In the genomic region with DNA sequence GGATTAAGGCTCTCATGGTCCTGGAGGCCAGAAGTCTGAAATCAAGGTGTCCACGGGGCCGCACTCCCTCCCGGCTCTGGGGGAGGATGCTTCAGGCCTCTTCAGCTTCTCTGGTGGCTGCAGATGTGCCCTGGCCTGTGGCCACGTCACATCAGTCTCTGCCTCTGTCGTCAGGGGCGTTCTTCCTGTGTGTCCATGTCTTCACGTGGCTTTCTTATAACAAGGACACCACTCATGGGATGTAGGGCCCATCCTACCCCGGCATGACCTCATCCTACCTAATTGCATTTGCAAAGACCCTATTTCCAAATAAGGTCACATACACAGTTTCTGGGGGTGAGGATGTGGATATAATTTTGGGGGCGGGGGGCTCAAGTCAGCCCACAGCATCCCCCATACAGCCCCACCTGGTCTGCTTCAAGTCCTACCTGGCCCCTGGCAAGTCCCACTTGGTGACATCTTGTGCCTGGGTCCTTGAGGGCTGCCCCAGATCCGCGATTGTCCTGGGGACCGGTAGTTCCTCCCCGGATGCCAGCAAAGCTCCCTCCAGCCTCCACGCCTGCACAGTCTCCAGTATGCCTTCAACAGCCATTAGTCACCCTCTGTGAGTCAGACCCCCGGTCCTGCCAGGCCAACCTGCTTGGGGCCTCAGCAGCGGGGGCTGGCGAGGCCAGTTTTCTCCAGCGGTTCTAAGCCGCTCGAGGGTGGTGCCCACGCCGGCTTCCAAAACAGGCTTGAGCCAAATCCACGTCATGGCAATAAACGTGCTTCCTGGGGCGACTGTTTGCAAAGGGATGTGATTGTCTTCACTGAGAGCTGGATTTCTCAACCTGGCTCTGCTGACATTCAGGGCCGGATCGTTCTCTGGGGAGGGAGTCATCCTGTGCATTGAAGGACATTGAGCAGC, we compare ENCODE assay signal across 8 cellular contexts. TPM values are rescaled to one million over a fixed set of nuclear protein-coding genes. Genes with fewer than 3 reads are reported as not detected.
A peak's percentile ranks its signal among the peaks of the same experiment; 100 is the strongest.
DNase-seq lines count a peak whose midpoint lies in the region; ATAC-seq and TF ChIP-seq lines count a peak whose summit lies in the region.

No MANE protein-coding gene starts in this region.

- no peak overlapping the region for H4K91ac ChIP-seq in H9 (ENCODE audit: insufficient read length, low read depth, low read length)
- H4K91ac ChIP-seq in neuronal stem cell (ENCODE audit: low read depth, low read length, poor library complexity): no peak overlapping the region

- H2BK120ac ChIP-seq in H9 (ENCODE audit: low read depth, low read length, poor library complexity, severe bottlenecking): no peak overlapping the region
- no peak overlapping the region for H2BK120ac ChIP-seq in neuronal stem cell (ENCODE audit: low read depth, low read length)

- H3K56ac ChIP-seq in H9 (ENCODE audit: insufficient read length, low read depth, low read length): no peak overlapping the region

- H3K23ac ChIP-seq in H9 (ENCODE audit: insufficient read length, low read depth, low read length): no peak overlapping the region
- H3K23ac ChIP-seq in neuronal stem cell (ENCODE audit: low read depth, low read length, poor library complexity): peak overlapping the region; percentile 73

- H2BK5ac ChIP-seq in H9 (ENCODE audit: insufficient read length, low read length): no peak overlapping the region
- H2BK5ac ChIP-seq in neuronal stem cell (ENCODE audit: low read length): no peak overlapping the region

- H3K4me1 Mint-ChIP-seq in H9: peaks cover 2 to 8% of the 10 kb centered on the region in 2 experiments

- H2AK5ac ChIP-seq in H9 (ENCODE audit: insufficient read length, low read length) (no peak overlapping the region), neuronal stem cell (ENCODE audit: low read depth, low read length) (no peak overlapping the region)

- H3K23me2 ChIP-seq in H9 (ENCODE audit: insufficient read length, low read depth, low read length, poor library complexity, severe bottlenecking): no peaks in the 10 kb centered on the region

- H4K20me1 ChIP-seq in H9 (ENCODE audit: control insufficient read depth, insufficient read depth, insufficient read length): no peaks in the 10 kb centered on the region

- no peak overlapping the region for H2AFZ ChIP-seq in H9 (ENCODE audit: low read length)
- no peak overlapping the region for H2AFZ ChIP-seq in neuronal stem cell (ENCODE audit: low read length)

- peak overlapping the region in 2 of 3 experiments; percentile 49 to 81; a peak in 3 of 7 replicates for H3K27ac Mint-ChIP-seq in H9

- H3K4ac ChIP-seq in H9 (ENCODE audit: low read depth, low read length) (no peak overlapping the region), neuronal stem cell (ENCODE audit: low read length) (no peak overlapping the region)

- peaks cover 4 to 7% of the 10 kb centered on the region in 2 experiments; a peak in 4 of 5 replicates for H3K9me3 Mint-ChIP-seq in H9

- H3K9ac ChIP-seq in H9 (ENCODE audit: extremely low read depth, insufficient read length, low read length) (no peak overlapping the region), neuronal stem cell (ENCODE audit: low read depth, low read length, poor library complexity) (no peak overlapping the region)

- H4K5ac ChIP-seq in H9 (ENCODE audit: insufficient read length, low read depth, low read length): no peak overlapping the region

- TF ChIP-seq CTCF in H9 (conservative IDR thresholded peaks at IDR 0.05): no peak

- H2BK20ac ChIP-seq in H9 (ENCODE audit: low read depth, low read length, poor library complexity, severe bottlenecking): no peak overlapping the region

- no peaks in the 10 kb centered on the region for H3K27me3 Mint-ChIP-seq in H9 (ENCODE audit: low read depth)

- H3K14ac ChIP-seq in H9 (ENCODE audit: insufficient read depth, low read length): no peak overlapping the region
- H3K14ac ChIP-seq in neuronal stem cell (ENCODE audit: low read length): peak overlapping the region; percentile 21

- H3K18ac ChIP-seq in H9 (ENCODE audit: insufficient read length, low read depth, low read length) (no peak overlapping the region), neuronal stem cell (ENCODE audit: low read length) (no peak overlapping the region)

- H3K79me2 ChIP-seq in H9 (ENCODE audit: insufficient read depth, low read length): no peaks in the 10 kb centered on the region

- peaks cover 17 to 36% (median 18%) of the 10 kb centered on the region in 3 experiments for H3K36me3 Mint-ChIP-seq in H9 (ENCODE audit: insufficient read depth in 1 of 3, low read depth in 3 of 3)

- no peak overlapping the region for H3T11ph ChIP-seq in H9 (ENCODE audit: low read length)

- H3K4me1 ChIP-seq in H9 (ENCODE audit: insufficient read depth, low read length): no peaks in the 10 kb centered on the region; the same call in 1 of the 2 replicates
- peaks cover 0 to 3% of the 10 kb centered on the region in 2 donors for H3K4me1 ChIP-seq in neuronal stem cell (ENCODE audit: control insufficient read depth in 2 of 2, insufficient read depth in 1 of 2, low read depth in 1 of 2, low read length in 2 of 2)

- ATAC-seq in HG02970 (IDR thresholded peaks at IDR 0.05; ENCODE audit: low FRiP score, unreplicated experiment): no peak

- no peak overlapping the region for H3K4me2 ChIP-seq in H9 (ENCODE audit: insufficient read depth, insufficient read length, low read length)
- H3K4me2 ChIP-seq in neuronal stem cell (ENCODE audit: insufficient read depth, low read length, poor library complexity, severe bottlenecking): no peak overlapping the region

- DNase-seq in A172 (ENCODE audit: low spot score): peak; percentile 98
- no peak for DNase-seq in H9
- DNase-seq in T1000 (lab: John Stamatoyannopoulos, UW): peak; percentile 94
- DNase-seq in fibroblast of the conjunctiva (ENCODE audit: low read depth): peak; percentile 90
- DNase-seq in neuronal stem cell (ENCODE audit: low spot score): no peak
- no peak for DNase-seq in globus pallidus (ENCODE audit: low spot score)
- no peak for DNase-seq in activated CD8-positive, alpha-beta memory T cell treated with anti-CD3 and anti-CD28 coated beads, Interleukin-2, amount 50 U/mL, for 48 hours

- no peaks in the 10 kb centered on the region for H3K27me3 ChIP-seq in H9 (ENCODE audit: insufficient read depth, low read length)
- no peaks in the 10 kb centered on the region for H3K27me3 ChIP-seq in neuronal stem cell (ENCODE audit: control insufficient read depth in 3 of 3, insufficient read depth in 3 of 3, low read depth in 1 of 3, low read length in 3 of 3)

- H3K4me3 Mint-ChIP-seq in H9: no peak overlapping the region

- peaks cover 19 to 86% of the 10 kb centered on the region in 2 donors for H3K36me3 ChIP-seq in neuronal stem cell (replicated peaks in 1 of 2; ENCODE audit: control insufficient read depth in 2 of 2, insufficient read depth in 2 of 2, low read length in 2 of 2)

- H3K79me1 ChIP-seq in H9 (ENCODE audit: insufficient read depth, low read depth, low read length, poor library complexity, severe bottlenecking): no peaks in the 10 kb centered on the region
- peaks cover 10% of the 10 kb centered on the region for H3K79me1 ChIP-seq in neuronal stem cell (ENCODE audit: low read depth, low read length)

- H3K4me3 ChIP-seq in neuronal stem cell (ENCODE audit: low read length in 2 of 2): no peak overlapping the region

- no peak overlapping the region for H2BK15ac ChIP-seq in H9 (ENCODE audit: low read depth, low read length)
- no peak overlapping the region for H2BK15ac ChIP-seq in neuronal stem cell (ENCODE audit: low read length)

- H3K9me3 ChIP-seq in H9 (ENCODE audit: control insufficient read depth, low read depth, low read length) (no peaks in the 10 kb centered on the region), neuronal stem cell (replicated peaks in 1 of 2; ENCODE audit: control insufficient read depth in 2 of 2, insufficient read depth in 1 of 2, low read depth in 1 of 2, low read length in 2 of 2) (peaks cover 2 to 4% of the 10 kb centered on the region in 2 donors)

- H2BK12ac ChIP-seq in H9 (ENCODE audit: insufficient read length, low read depth, low read length): no peak overlapping the region
- H2BK12ac ChIP-seq in neuronal stem cell (ENCODE audit: low read length): no peak overlapping the region

- no CpG with 5 or more reads among the region's 27 CpGs for WGBS in H9 (ENCODE audit: extremely low coverage, insufficient read length, low lambda C conversion rate)
- no CpG with 5 or more reads among the region's 27 CpGs for WGBS in neuronal stem cell (ENCODE audit: extremely low coverage in 2 of 2, insufficient read length in 2 of 2, insufficient replicate concordance in 1 of 2), 2 donors

- H4K8ac ChIP-seq in H9 (replicated peaks; ENCODE audit: insufficient read length, low read depth, low read length): no peak overlapping the region
- H4K8ac ChIP-seq in neuronal stem cell (ENCODE audit: low read depth, low read length): no peak overlapping the region

- H3K27ac ChIP-seq in H9 (ENCODE audit: insufficient read length, low read depth, low read length) (no peak overlapping the region), neuronal stem cell (replicated peaks; ENCODE audit: low read length) (no peak overlapping the region)

RNA-seq across cellular contexts. Expression of a gene that starts 32.2 kb away (rescaled TPM):
- total RNA-seq in A172 (2014; rRNA removed; shearing (Covaris generic)): 37.6 and 43.8 TPM in 2 replicates
- total RNA-seq in H9 (2021): 58.5 and 58.6 TPM in 2 replicates
- polyA plus RNA-seq in neuronal stem cell (2013, experiment 1 of 2): 22.7 TPM
- polyA plus RNA-seq in neuronal stem cell (2013, experiment 2 of 2): 23.8 TPM

RNA-seq across cellular contexts. Expression of a gene that starts 32.5 kb away (rescaled TPM):
- 22.2 and 26.7 TPM in 2 replicates for total RNA-seq in A172 (2014; rRNA removed; shearing (Covaris generic))
- total RNA-seq in H9 (2021): 27.8 and 29.4 TPM in 2 replicates
- polyA plus RNA-seq in neuronal stem cell (2013, experiment 1 of 2): 26.5 TPM
- polyA plus RNA-seq in neuronal stem cell (2013, experiment 2 of 2): 27.2 TPM

Comparison
In these comparisons a context has a peak if more than half of its experiments do, and no peak if none do; other contexts are left out.
1. DNase-seq: peak in A172 (single experiment), T1000 (single experiment) and fibroblast of the conjunctiva (single experiment); none in H9 (single experiment), neuronal stem cell (single experiment), globus pallidus (single experiment) and activated CD8-positive, alpha-beta memory T cell treated with anti-CD3 and anti-CD28 coated beads, Interleukin-2, amount 50 U/mL, for 48 hours (single experiment).